ENCODE assay signal across 8 cellular contexts in genomic region chr11:116835791-116836647, GRCh38. TPM values are rescaled to one million over a fixed set of nuclear protein-coding genes. Genes with fewer than 3 reads are reported as not detected.
DNase-seq lines count a peak whose midpoint lies in the region; ATAC-seq and TF ChIP-seq lines count a peak whose summit lies in the region.

No MANE protein-coding gene starts in this region.

- ATAC-seq in left cardiac atrium, result peak; percentile 88 to 92
- ATAC-seq in upper lobe of left lung (ENCODE audit: low FRiP score in 2 of 2), result peak; percentile 86 to 89

- 9 to 34% (median 17%) methylated on average over 18 to 58 of the region's 58 CpGs for WGBS in adrenal gland, 4 donors
- WGBS in upper lobe of left lung, 2 donors, result 14 to 31% methylated on average over 17 to 47 of the region's 58 CpGs

- H3K4me1 ChIP-seq in adrenal gland (replicated peaks in 1 of 2) (peaks cover 9 to 17% of the 10 kb centered on the region in 2 donors), upper lobe of left lung (peaks cover 26 to 41% (median 32%) of the 10 kb centered on the region in 4 donors)

- H3K27ac ChIP-seq in adrenal gland (peak overlapping the region in 3 of 5 donors; percentile 14 to 73 (median 56)), upper lobe of left lung (peak overlapping the region; percentile 82 to 94 (median 89))

- H3K4me1 Mint-ChIP-seq in HFFc6 (ENCODE audit: low read depth), result peaks cover 10% of the 10 kb centered on the region

- H3K9me3 Mint-ChIP-seq in HFFc6, result no peaks in the 10 kb centered on the region

- TF ChIP-seq POLR2A in adrenal gland (IDR thresholded peaks at IDR 0.05), result no peak
- TF ChIP-seq POLR2A in upper lobe of left lung (IDR thresholded peaks at IDR 0.05), result peak in 2 of 4 donors; percentile 12 to 27

- H3K9me3 ChIP-seq in adrenal gland (replicated peaks in 1 of 3) (no peaks in the 10 kb centered on the region), upper lobe of left lung (no peaks in the 10 kb centered on the region)

- TF ChIP-seq CTCF in HFFc6 (IDR thresholded peaks at IDR 0.05) (peak; percentile 81), adrenal gland (IDR thresholded peaks at IDR 0.05) (peak; percentile 11 to 53 (median 37)), upper lobe of left lung (IDR thresholded peaks at IDR 0.05) (peak; percentile 49 to 88 (median 70))

- DNase-seq in HFFc6 (peak; percentile 90), NCI-H1092 (lab: John Stamatoyannopoulos, UW) (peak; percentile 95), SW 1271 (lab: John Stamatoyannopoulos, UW) (peak; percentile 57 to 60), adrenal gland (peak; percentile 76 to 91 (median 86)), left cardiac atrium (peak; percentile 91), posterior vena cava (ENCODE audit: low spot score) (peak; percentile 95), upper lobe of left lung (peak; percentile 89 to 97)

- H3K4me3 ChIP-seq in GM08714 (ENCODE audit: low read length), result peak overlapping the region; percentile 3; the same call in 1 of the 2 replicates
- peak overlapping the region in 1 of 4 donors; percentile 44 for H3K4me3 ChIP-seq in adrenal gland
- peak overlapping the region; percentile 5 to 46 (median 39) for H3K4me3 ChIP-seq in upper lobe of left lung

- peaks cover 9% of the 10 kb centered on the region for H3K27me3 Mint-ChIP-seq in HFFc6 (ENCODE audit: insufficient read depth)

- intact Hi-C loops in adrenal gland (cut with DNase I), result loop anchor here in 1 of 2 donors (5.0 kb wide), 1 partner anchor 44 kb away; the partner anchor contains the start of gene APOA5
- intact Hi-C loops in left cardiac atrium (cut with DNase I), result no loop called here
- intact Hi-C loops in posterior vena cava (cut with DNase I), result no loop called here

- TF ChIP-seq EP300 in upper lobe of left lung (IDR thresholded peaks at IDR 0.05), result peak in 1 of 4 donors; percentile 25

- no peaks in the 10 kb centered on the region for H3K27me3 ChIP-seq in adrenal gland
- H3K27me3 ChIP-seq in upper lobe of left lung, result no peaks in the 10 kb centered on the region

- H3K27ac Mint-ChIP-seq in HFFc6, result peak overlapping the region; percentile 65; the same call in 1 of the 2 replicates

- H3K4me3 Mint-ChIP-seq in HFFc6, result peak overlapping the region; percentile 53; the same call in 1 of the 2 replicates

- no peaks in the 10 kb centered on the region for H3K36me3 Mint-ChIP-seq in HFFc6 (ENCODE audit: low read depth)

- H3K36me3 ChIP-seq in adrenal gland (replicated peaks in 1 of 2) (no peaks in the 10 kb centered on the region), upper lobe of left lung (no peaks in the 10 kb centered on the region)

RNA-seq across cellular contexts. Expression of gene APOA1, which starts 1.4 kb away (rescaled TPM):
- total RNA-seq in HFFc6 (2021; fragmentation: NEBNext Ultra II Directional; extraction: Animal tissue kit (Norgen Biotek cat#: 25700)), result not detected
- total RNA-seq in adrenal gland (1 to 10 TPM in 3 of 8 donors, under 1 TPM in 1, not detected in 4; 0.28 to 3.0 (median 2.2) TPM), left cardiac atrium (1 to 10 TPM in 1 of 2 donors, under 1 TPM in 1; 0.99 to 1.2 TPM), posterior vena cava (under 1 TPM in 1 of 2 donors, not detected in 1; 0.79 TPM), upper lobe of left lung (10 to 100 TPM in 2 of 6 donors, 1 to 10 TPM in 4; 3.1 to 36.0 (median 5.9) TPM)
- polyA plus RNA-seq in adrenal gland, result 1 to 10 TPM in 2 of 3 donors, under 1 TPM in 1; 0.62 to 7.2 (median 6.1) TPM

RNA-seq across cellular contexts. Expression of gene APOC3, which starts 6.3 kb away (rescaled TPM):
- total RNA-seq in HFFc6 (2021; fragmentation: NEBNext Ultra II Directional; extraction: Animal tissue kit (Norgen Biotek cat#: 25700)), result not detected
- 1 to 10 TPM in 2 of 8 donors, under 1 TPM in 1, not detected in 5; 0.84 to 3.1 (median 2.9) TPM for total RNA-seq in adrenal gland
- polyA plus RNA-seq in adrenal gland, result 1 to 10 TPM in 2 of 3 donors, under 1 TPM in 1; 0.20 to 1.6 (median 1.0) TPM
- not detected for total RNA-seq in left cardiac atrium
- total RNA-seq in posterior vena cava, result not detected
- 1 to 10 TPM in 2 of 6 donors, not detected in 4; 3.7 to 4.4 TPM for total RNA-seq in upper lobe of left lung

RNA-seq across cellular contexts. Expression of gene APOA4, which starts 12.9 kb away (rescaled TPM):
- not detected for total RNA-seq in HFFc6 (2021; fragmentation: NEBNext Ultra II Directional; extraction: Animal tissue kit (Norgen Biotek cat#: 25700))
- not detected for total RNA-seq in adrenal gland
- under 1 TPM in 1 of 3 donors, not detected in 2; 0.17 TPM for polyA plus RNA-seq in adrenal gland
- not detected for total RNA-seq in left cardiac atrium
- 1 to 10 TPM in 1 of 2 donors, not detected in 1; 2.0 TPM for total RNA-seq in posterior vena cava
- not detected for total RNA-seq in upper lobe of left lung

RNA-seq across cellular contexts. Expression of gene APOA5, which starts 44.3 kb away (rescaled TPM):
- not detected for total RNA-seq in HFFc6 (2021; fragmentation: NEBNext Ultra II Directional; extraction: Animal tissue kit (Norgen Biotek cat#: 25700))
- under 1 TPM in 2 of 8 donors, not detected in 6; 0.11 to 0.54 TPM for total RNA-seq in adrenal gland
- polyA plus RNA-seq in adrenal gland, result not detected
- total RNA-seq in left cardiac atrium, result not detected
- not detected for total RNA-seq in posterior vena cava
- total RNA-seq in upper lobe of left lung, result under 1 TPM in 2 of 6 donors, not detected in 4; 0.20 to 0.57 TPM

RNA-seq across cellular contexts. Expression of gene ZPR1, which starts 48.2 kb away (rescaled TPM):
- total RNA-seq in HFFc6 (2021; fragmentation: NEBNext Ultra II Directional; extraction: Animal tissue kit (Norgen Biotek cat#: 25700)), result 10 to 100 TPM; 55.9 to 71.8 (median 64.4) TPM
- total RNA-seq in adrenal gland (10 to 100 TPM; 10.8 to 61.8 (median 28.1) TPM), left cardiac atrium (10 to 100 TPM; 23.0 to 33.9 TPM), posterior vena cava (10 to 100 TPM; 38.8 to 44.6 TPM), upper lobe of left lung (10 to 100 TPM; 17.6 to 56.1 (median 34.4) TPM)
- polyA plus RNA-seq in adrenal gland, result 10 to 100 TPM; 10.5 to 63.6 (median 11.0) TPM
